In the genomic region with DNA sequence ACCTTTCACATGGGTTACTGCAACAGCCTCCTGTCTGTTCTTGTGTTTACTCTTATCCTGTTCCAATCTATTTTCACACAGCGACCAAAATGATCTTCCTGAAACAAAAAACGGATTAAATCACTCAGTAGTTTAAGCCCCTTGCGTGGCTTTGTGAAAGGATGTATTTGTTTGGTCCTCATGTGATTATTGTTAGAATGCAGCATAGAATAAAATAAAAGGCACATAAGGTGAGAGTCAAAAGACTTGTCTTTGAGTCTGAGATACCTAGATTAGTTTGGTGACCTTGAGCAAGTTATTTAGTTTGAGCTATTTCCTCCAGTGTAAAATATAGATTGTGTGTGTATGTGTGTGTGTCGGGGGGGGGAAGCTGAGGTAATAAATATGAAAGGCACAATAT, we compare ENCODE assay signal across 19 cellular contexts.
DNase-seq lines count a peak whose midpoint lies in the region; ATAC-seq, FAIRE-seq and TF ChIP-seq lines count a peak whose summit lies in the region.
"Had no signal": no experiment of that assay in that cellular context is flagged by ENCODE, and none has a peak within 500 bp of the region (broad histone marks: within the 10 kb centered on the region; RNA-seq: fewer than 3 reads in every experiment).

No MANE protein-coding gene starts in this region.

- intact Hi-C loops in CD4-positive, alpha-beta T cell (cut with DNase I, micrococcal nuclease) = no loop called here
- intact Hi-C loops in Panc1 (cut with micrococcal nuclease; ENCODE audit: unreplicated experiment) = no loop called here
- intact Hi-C loops in endothelial cell of umbilical vein (cut with micrococcal nuclease) = no loop called here

- TF ChIP-seq POLR2A in endothelial cell of umbilical vein (IDR thresholded peaks at IDR 0.05; ENCODE audit: low read depth, low read length) (no peak), Peyer's patch (IDR thresholded peaks at IDR 0.05) (no peak)

- POLR2A ChIA-PET in CD4-positive, alpha-beta T cell (lab: Charles Lee) = interaction anchor here (0.6 to 1.4 kb wide), 3 partner anchors 12 to 136 kb away, joined by 3 to 4 read pairs (median 3); no protein-coding TSS in a partner anchor
- POLR2A ChIA-PET in Panc1 (lab: Charles Lee) (no interaction called here), endothelial cell of umbilical vein (lab: Charles Lee) (no interaction called here)

- H3K79me2 ChIP-seq in endothelial cell of umbilical vein (ENCODE audit: control insufficient read depth, insufficient read depth, low read length) = no peaks in the 10 kb centered on the region
- H3K79me2 ChIP-seq in parathyroid adenoma = peaks cover 17% of the 10 kb centered on the region

- peaks cover 31% of the 10 kb centered on the region for H3K36me3 Mint-ChIP-seq in CD4-positive, alpha-beta T cell (ENCODE audit: low read depth)
- H3K36me3 Mint-ChIP-seq: IgD-negative memory B cell had no signal

- no peaks in the 10 kb centered on the region for H3K9me3 ChIP-seq in CD4-positive, alpha-beta T cell (ENCODE audit: control insufficient read depth, low read length)
- H3K9me3 ChIP-seq in Panc1 (ENCODE audit: control insufficient read depth, insufficient read depth, low read depth, low read length) (no peaks in the 10 kb centered on the region), endothelial cell of umbilical vein (replicated peaks; ENCODE audit: control insufficient read depth, insufficient read depth, low read length) (no peaks in the 10 kb centered on the region), parathyroid adenoma (ENCODE audit: control insufficient read depth, low read length) (no peaks in the 10 kb centered on the region), Peyer's patch (no peaks in the 10 kb centered on the region), SJCRH30 (replicated peaks) (no peaks in the 10 kb centered on the region)
- H3K9me3 ChIP-seq: BLaER1 had no signal

- no peak for DNase-seq in CD4-positive, alpha-beta T cell
- no peak for DNase-seq in Panc1 (ENCODE audit: low read depth, low spot score)
- peak; percentile 27 for DNase-seq in endothelial cell of umbilical vein (ENCODE audit: low read depth, low spot score)
- DNase-seq in Peyer's patch = no peak
- DNase-seq in SJCRH30 = no peak
- DNase-seq: ACHN, Calu3, DMS79, HCEC 1CT, NCI-H1417 treated with DMSO at 0.1 percent for 48 hours, NCI-H2029, NCI-H2171 treated with DMSO at 0.1 percent for 48 hours, NCI-H510A, SHP77 treated with DMSO at 0.1 percent for 48 hours had no signal

- H3K4me3 ChIP-seq in Panc1 (ENCODE audit: low read depth in 2 of 2, low read length in 2 of 2) (no peak overlapping the region), endothelial cell of umbilical vein (replicated peaks in 1 of 3; ENCODE audit: insufficient read depth in 1 of 3, low read depth in 1 of 3, low read length in 3 of 3) (no peak overlapping the region), parathyroid adenoma (ENCODE audit: low read depth, low read length) (no peak overlapping the region), Peyer's patch (no peak overlapping the region), SJCRH30 (no peak overlapping the region)
- H3K4me3 ChIP-seq: BLaER1, GM12878 had no signal

- in situ Hi-C loops in Panc1 (cut with HindIII; ENCODE audit: low pct_unique_long_range_greater_than_20kb, low sequenced_read_pairs) = no loop called here

- H4K20me1 ChIP-seq in endothelial cell of umbilical vein (replicated peaks; ENCODE audit: control insufficient read depth, extremely low read depth, insufficient read depth, low read length) = no peaks in the 10 kb centered on the region

- TF ChIP-seq CTCF in CD4-positive, alpha-beta T cell (IDR thresholded peaks at IDR 0.05) = no peak
- no peak for TF ChIP-seq CTCF in Panc1 (IDR thresholded peaks at IDR 0.05)
- TF ChIP-seq CTCF in endothelial cell of umbilical vein (IDR thresholded peaks at IDR 0.05; ENCODE audit: extremely low read depth in 1 of 2, insufficient read depth in 1 of 2, low read depth in 1 of 2, low read length in 2 of 2) = no peak
- no peak for TF ChIP-seq CTCF in parathyroid adenoma (IDR thresholded peaks at IDR 0.05)
- TF ChIP-seq CTCF in Peyer's patch (IDR thresholded peaks at IDR 0.05) = no peak

- H3K4me3 Mint-ChIP-seq in CD4-positive, alpha-beta T cell = no peak overlapping the region

- peaks cover 93% of the 10 kb centered on the region for H3K4me1 Mint-ChIP-seq in CD4-positive, alpha-beta T cell (ENCODE audit: low read depth)

- H3K9me1 ChIP-seq in endothelial cell of umbilical vein (replicated peaks; ENCODE audit: control insufficient read depth, extremely low read depth, insufficient read depth, low read length) = no peaks in the 10 kb centered on the region

- no peak overlapping the region for H3K4me2 ChIP-seq in endothelial cell of umbilical vein (ENCODE audit: insufficient read depth, low read length)
- H3K4me2 ChIP-seq in parathyroid adenoma (ENCODE audit: low read length) = peak overlapping the region; percentile 4

- H3K27me3 ChIP-seq in CD4-positive, alpha-beta T cell (ENCODE audit: control insufficient read depth, insufficient read depth, low read length) = no peaks in the 10 kb centered on the region
- H3K27me3 ChIP-seq in Panc1 (ENCODE audit: control insufficient read depth, insufficient read depth, low read length) (no peaks in the 10 kb centered on the region), endothelial cell of umbilical vein (ENCODE audit: control insufficient read depth in 2 of 2, insufficient read depth in 2 of 2, low read length in 2 of 2) (no peaks in the 10 kb centered on the region), parathyroid adenoma (ENCODE audit: control insufficient read depth, insufficient read depth, low read length) (no peaks in the 10 kb centered on the region), Peyer's patch (no peaks in the 10 kb centered on the region), SJCRH30 (no peaks in the 10 kb centered on the region)
- H3K27me3 ChIP-seq: BLaER1 had no signal

- no peaks in the 10 kb centered on the region for H3K27me3 Mint-ChIP-seq in CD4-positive, alpha-beta T cell
- H3K27me3 Mint-ChIP-seq: IgD-negative memory B cell had no signal

- H2AFZ ChIP-seq in endothelial cell of umbilical vein (ENCODE audit: low read depth, low read length) = no peak overlapping the region
- H2AFZ ChIP-seq in parathyroid adenoma = no peak overlapping the region

- no TSS peak for BruUV-seq in Panc1 (replicated peaks; lab: Mats Ljungman, UMichigan)
- BruUV-seq in endothelial cell of umbilical vein (replicated peaks; lab: Mats Ljungman, UMichigan) = no TSS peak

- ATAC-seq in CD4-positive, alpha-beta T cell (ENCODE audit: poor library complexity) = no peak
- no peak for ATAC-seq in Panc1
- no peak for ATAC-seq in HG02938 (IDR thresholded peaks at IDR 0.05; ENCODE audit: unreplicated experiment)
- ATAC-seq: GM12878 had no signal

- H3K27ac Mint-ChIP-seq in CD4-positive, alpha-beta T cell = peak overlapping the region; percentile 57

- dilution Hi-C loops in endothelial cell of umbilical vein (cut with MboI; ENCODE audit: extremely low pct_ligation_motif_present, low sequenced_read_pairs) = no loop called here

- H3K4me1 ChIP-seq in Panc1 (ENCODE audit: control insufficient read depth, insufficient read depth, low read length) (peaks cover 31% of the 10 kb centered on the region), endothelial cell of umbilical vein (ENCODE audit: control insufficient read depth, extremely low read depth, insufficient read depth, low read length) (peaks cover 8% of the 10 kb centered on the region), parathyroid adenoma (peaks cover 16% of the 10 kb centered on the region), Peyer's patch (peaks cover 0 to 38% (median 0%) of the 10 kb centered on the region in 4 donors), SJCRH30 (no peaks in the 10 kb centered on the region; the same call in 1 of the 2 replicates)

- no peaks in the 10 kb centered on the region for H3K9me3 Mint-ChIP-seq in CD4-positive, alpha-beta T cell
- H3K9me3 Mint-ChIP-seq: IgD-negative memory B cell had no signal

- FAIRE-seq in endothelial cell of umbilical vein (lab: Jason Lieb, UNC) = no peak
- FAIRE-seq: GM12878 had no signal

- H3K36me3 ChIP-seq in Panc1 (ENCODE audit: control insufficient read depth, insufficient read depth, low read length) = peaks cover 4% of the 10 kb centered on the region
- H3K36me3 ChIP-seq in endothelial cell of umbilical vein (ENCODE audit: control insufficient read depth in 2 of 2, extremely low read depth in 1 of 2, insufficient read depth in 2 of 2, low read length in 2 of 2) = no peaks in the 10 kb centered on the region
- H3K36me3 ChIP-seq in parathyroid adenoma (ENCODE audit: control insufficient read depth, insufficient read depth, low read length) = no peaks in the 10 kb centered on the region
- H3K36me3 ChIP-seq in Peyer's patch = peaks cover 0 to under 1% (median 0%) of the 10 kb centered on the region in 3 donors
- peaks cover 11% of the 10 kb centered on the region for H3K36me3 ChIP-seq in SJCRH30

- CTCF ChIA-PET in CD4-positive, alpha-beta T cell (lab: Charles Lee) = interaction anchor here (0.6 to 0.9 kb wide), 4 partner anchors 11 to 145 kb away, joined by 3 to 5 read pairs (median 3); no protein-coding TSS in a partner anchor
- CTCF ChIA-PET in Panc1 (lab: Charles Lee) (no interaction called here), endothelial cell of umbilical vein (lab: Charles Lee) (interaction anchor here (0.9 to 1.6 kb wide), 4 partner anchors 8 to 388 kb away, joined by 3 to 5 read pairs (median 4); no protein-coding TSS in a partner anchor)

- H3K9ac ChIP-seq in endothelial cell of umbilical vein (replicated peaks; ENCODE audit: extremely low read depth, insufficient read depth, low read length) (no peak overlapping the region), parathyroid adenoma (no peak overlapping the region)
- H3K9ac ChIP-seq: BLaER1 had no signal

- no peak overlapping the region for H3K27ac ChIP-seq in CD4-positive, alpha-beta T cell (ENCODE audit: low read depth, low read length)
- H3K27ac ChIP-seq in Panc1 (ENCODE audit: low read length) = peak overlapping the region; percentile 18
- no peak overlapping the region for H3K27ac ChIP-seq in endothelial cell of umbilical vein (ENCODE audit: insufficient read depth, low read depth, low read length)
- no peak overlapping the region for H3K27ac ChIP-seq in parathyroid adenoma
- H3K27ac ChIP-seq in Peyer's patch = peak overlapping the region in 2 of 4 donors; percentile 5 to 15
- no peak overlapping the region for H3K27ac ChIP-seq in SJCRH30
- H3K27ac ChIP-seq: BLaER1 had no signal

TF ChIP-seq in endothelial cell of umbilical vein, 7 proteins besides CTCF, POLR2A, EP300 and RAD21 (continues in another document):
- TF ChIP-seq MYC (IDR thresholded peaks at IDR 0.05; ENCODE audit: low read depth, low read length) (no peak), JUN (IDR thresholded peaks at IDR 0.05; ENCODE audit: borderline replicate concordance, insufficient read depth, insufficient read length, low read depth) (no peak), EZH2 (IDR thresholded peaks at IDR 0.05; ENCODE audit: borderline replicate concordance, low read depth, low read length, severe bottlenecking) (no peak), POLR2AphosphoS5 (IDR thresholded peaks at IDR 0.05; ENCODE audit: insufficient read depth, low read depth, low read length) (no peak)
- TF ChIP-seq, protein P1, sequence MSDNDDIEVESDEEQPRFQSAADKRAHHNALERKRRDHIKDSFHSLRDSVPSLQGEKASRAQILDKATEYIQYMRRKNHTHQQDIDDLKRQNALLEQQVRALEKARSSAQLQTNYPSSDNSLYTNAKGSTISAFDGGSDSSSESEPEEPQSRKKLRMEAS (IDR thresholded peaks at IDR 0.05; ENCODE audit: insufficient read depth, insufficient read length) = no peak
